ENCODE assay signal across 1 cellular context in the genomic region with DNA sequence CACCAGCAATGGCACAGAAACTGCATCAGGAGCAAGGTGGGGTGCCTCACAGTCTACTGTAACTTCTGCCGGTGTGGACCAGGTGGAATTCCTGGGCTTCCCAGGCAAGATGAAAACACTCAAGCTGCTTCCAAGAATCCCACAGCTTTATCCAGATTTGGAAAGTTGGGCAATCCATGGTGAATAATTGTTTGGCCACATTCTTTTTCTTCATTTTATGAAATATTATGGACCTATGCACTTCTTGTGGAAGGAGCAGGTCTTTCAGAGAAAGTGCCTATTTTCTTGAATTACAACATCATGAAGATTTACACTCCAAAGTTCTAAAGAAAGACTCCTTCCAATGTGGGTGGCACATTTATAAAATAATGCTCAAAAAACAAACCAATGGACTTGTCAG.
TF ChIP-seq lines count a peak whose summit lies in the region.

No MANE protein-coding gene starts in this region.

TF ChIP-seq in IMR-90, 13 proteins besides CTCF, POLR2A, EP300 and RAD21 (continued from another document):
- TF ChIP-seq, protein P1, sequence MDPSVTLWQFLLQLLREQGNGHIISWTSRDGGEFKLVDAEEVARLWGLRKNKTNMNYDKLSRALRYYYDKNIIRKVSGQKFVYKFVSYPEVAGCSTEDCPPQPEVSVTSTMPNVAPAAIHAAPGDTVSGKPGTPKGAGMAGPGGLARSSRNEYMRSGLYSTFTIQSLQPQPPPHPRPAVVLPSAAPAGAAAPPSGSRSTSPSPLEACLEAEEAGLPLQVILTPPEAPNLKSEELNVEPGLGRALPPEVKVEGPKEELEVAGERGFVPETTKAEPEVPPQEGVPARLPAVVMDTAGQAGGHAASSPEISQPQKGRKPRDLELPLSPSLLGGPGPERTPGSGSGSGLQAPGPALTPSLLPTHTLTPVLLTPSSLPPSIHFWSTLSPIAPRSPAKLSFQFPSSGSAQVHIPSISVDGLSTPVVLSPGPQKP (IDR thresholded peaks at IDR 0.05; ENCODE audit: borderline replicate concordance, low read depth, low read length) = no peak
- no peak for TF ChIP-seq RFX5 (IDR thresholded peaks at IDR 0.05; ENCODE audit: low read depth, low read length)
TF ChIP-seq in IMR-90: peak in this region for 1.
